In genomic region chr6:122381494-122382083, GRCh38 we compare ENCODE assay signal across 8 cellular contexts. TPM values are rescaled to one million over a fixed set of nuclear protein-coding genes. Genes with fewer than 3 reads are reported as not detected.
DNase-seq lines count a peak whose midpoint lies in the region; ATAC-seq and TF ChIP-seq lines count a peak whose summit lies in the region.

No MANE protein-coding gene starts in this region.

- ATAC-seq in left ventricle myocardium superior = peak; percentile 78
- ATAC-seq in sciatic nerve = peak; percentile 89

- H2AFZ ChIP-seq in Loucy (ENCODE audit: low read length) = no peak overlapping the region
- H2AFZ ChIP-seq in SK-N-SH (ENCODE audit: low read depth) = no peak overlapping the region

- H3K9ac ChIP-seq in Loucy (ENCODE audit: low read depth, low read length, poor library complexity, severe bottlenecking) = no peak overlapping the region
- no peak overlapping the region for H3K9ac ChIP-seq in SK-N-SH
- H3K9ac ChIP-seq in adipocyte (ENCODE audit: low read length) = no peak overlapping the region

- H3K79me2 ChIP-seq in Loucy (ENCODE audit: insufficient read depth, low read length) (no peaks in the 10 kb centered on the region), SK-N-SH (ENCODE audit: insufficient read depth) (no peaks in the 10 kb centered on the region)

- no peak overlapping the region for H3K4me3 ChIP-seq in GM12864 (ENCODE audit: low read depth, low read length)
- H3K4me3 ChIP-seq in Loucy (ENCODE audit: low read length, poor library complexity, severe bottlenecking) = no peak overlapping the region
- H3K4me3 ChIP-seq in SK-N-SH (ENCODE audit: low read depth in 2 of 2, low read length in 1 of 2) = no peak overlapping the region
- H3K4me3 ChIP-seq in adipocyte (ENCODE audit: low read length) = no peak overlapping the region

- H3K4me1 ChIP-seq in Loucy (ENCODE audit: insufficient read depth, low read length, poor library complexity, severe bottlenecking) = no peaks in the 10 kb centered on the region
- H3K4me1 ChIP-seq in SK-N-SH (ENCODE audit: control insufficient read depth in 1 of 2, insufficient read depth in 2 of 2, low read depth in 1 of 2, low read length in 1 of 2) = no peaks in the 10 kb centered on the region
- no peaks in the 10 kb centered on the region for H3K4me1 ChIP-seq in adipocyte (ENCODE audit: control insufficient read depth, insufficient read depth, low read length)

- no peak for TF ChIP-seq EP300 in SK-N-SH (IDR thresholded peaks at IDR 0.05; ENCODE audit: borderline replicate concordance in 1 of 2, low read depth in 1 of 2, low read length in 1 of 2)

- no peak for DNase-seq in GM12864 (ENCODE audit: low read depth)
- peak; percentile 72 for DNase-seq in HCEC 1CT
- DNase-seq in SK-N-SH = peak; percentile 41
- DNase-seq in adipocyte (ENCODE audit: low read depth) = peak; percentile 89
- DNase-seq in left ventricle myocardium superior = peak; percentile 36
- no peak for DNase-seq in sciatic nerve (ENCODE audit: low spot score)
- no peak for DNase-seq in cortex of kidney (lab: John Stamatoyannopoulos, UW)

- H3K9me3 ChIP-seq in Loucy (ENCODE audit: insufficient read depth, low read depth, low read length) (no peaks in the 10 kb centered on the region), SK-N-SH (no peaks in the 10 kb centered on the region), adipocyte (ENCODE audit: control insufficient read depth, low read length) (no peaks in the 10 kb centered on the region)

- H3K27me3 ChIP-seq in Loucy (ENCODE audit: insufficient read depth, low read length, poor library complexity, severe bottlenecking) (no peaks in the 10 kb centered on the region), SK-N-SH (ENCODE audit: insufficient read depth) (no peaks in the 10 kb centered on the region), adipocyte (replicated peaks; ENCODE audit: control insufficient read depth, insufficient read depth, low read length) (no peaks in the 10 kb centered on the region)

- peak; percentile 68 for TF ChIP-seq CTCF in GM12864 (IDR thresholded peaks at IDR 0.05; ENCODE audit: low read depth, low read length, missing control alignments)
- peak; percentile 78 for TF ChIP-seq CTCF in Loucy (conservative IDR thresholded peaks at IDR 0.05; ENCODE audit: low read length)
- peak; percentile 77 for TF ChIP-seq CTCF in SK-N-SH (IDR thresholded peaks at IDR 0.05)

- no peaks in the 10 kb centered on the region for H3F3A ChIP-seq in Loucy (ENCODE audit: low read depth)
- H3F3A ChIP-seq in SK-N-SH (replicated peaks; ENCODE audit: insufficient read depth) = no peaks in the 10 kb centered on the region

- no peak overlapping the region for H3K4me2 ChIP-seq in Loucy (ENCODE audit: low read depth, low read length, poor library complexity, severe bottlenecking)
- no peak overlapping the region for H3K4me2 ChIP-seq in SK-N-SH

- POLR2A ChIA-PET in SK-N-SH (lab: Yijun Ruan, JAX) = no interaction called here

- H3K27ac ChIP-seq in SK-N-SH (ENCODE audit: low read depth in 2 of 2, low read length in 1 of 2) = no peak overlapping the region

- 22% methylated on average over 6 of the region's 6 CpGs for WGBS in SK-N-SH (ENCODE audit: low lambda C conversion rate)

- intact Hi-C loops in left ventricle myocardium superior (cut with micrococcal nuclease) = loop anchor here (2.0 kb wide), 1 partner anchor 149 kb away; no protein-coding TSS in a partner anchor
- intact Hi-C loops in sciatic nerve (cut with DNase I) = no loop called here

- CTCF ChIA-PET in SK-N-SH (lab: Yijun Ruan, JAX) = interaction anchor here (0.6 to 8.5 kb wide), 13 partner anchors 8 to 149 kb away, joined by 3 to 59 read pairs (median 4); no protein-coding TSS in a partner anchor

- H3K9me2 ChIP-seq in Loucy (replicated peaks; ENCODE audit: low read depth, low read length) (no peaks in the 10 kb centered on the region), SK-N-SH (no peaks in the 10 kb centered on the region)

- H3K36me3 ChIP-seq in Loucy (ENCODE audit: insufficient read depth, low read length) = no peaks in the 10 kb centered on the region
- no peaks in the 10 kb centered on the region for H3K36me3 ChIP-seq in SK-N-SH (replicated peaks in 1 of 2; ENCODE audit: control insufficient read depth in 1 of 2, insufficient read depth in 2 of 2, low read length in 1 of 2)
- no peaks in the 10 kb centered on the region for H3K36me3 ChIP-seq in adipocyte (ENCODE audit: control insufficient read depth, insufficient read depth, low read length, severe bottlenecking)

- peak; percentile 79 for TF ChIP-seq RAD21 in SK-N-SH (IDR thresholded peaks at IDR 0.05; ENCODE audit: low read length)

- no peaks in the 10 kb centered on the region for H4K20me1 ChIP-seq in Loucy (ENCODE audit: insufficient read depth, low read length, poor library complexity, severe bottlenecking)
- no peaks in the 10 kb centered on the region for H4K20me1 ChIP-seq in SK-N-SH (ENCODE audit: insufficient read depth)

TF ChIP-seq in SK-N-SH, 30 proteins besides CTCF, POLR2A, EP300 and RAD21:
- TF ChIP-seq RXRA (IDR thresholded peaks at IDR 0.05; ENCODE audit: borderline replicate concordance, low read depth) (no peak), SMC3 (IDR thresholded peaks at IDR 0.05; ENCODE audit: low read depth, low read length) (peak; percentile 78), RCOR1 (IDR thresholded peaks at IDR 0.05; ENCODE audit: low read length) (0 out of 2 replicates have a peak, but pooled peaks have one; percentile 13)

RNA-seq across cellular contexts. Expression of gene HSF2, which starts 17.9 kb away (rescaled TPM):
- polyA plus RNA-seq in SK-N-SH (2012; rRNA removed) = 22.2 and 28.0 TPM in 2 replicates
- 25.0 and 26.3 TPM in 2 replicates for polyA plus RNA-seq in SK-N-SH (2012; cell fraction: cytosol; rRNA removed)
- polyA plus RNA-seq in SK-N-SH (2012; cell fraction: nucleus; rRNA removed) = 37.1 and 60.8 TPM in 2 replicates
- total RNA-seq in left ventricle myocardium superior = 27.5 TPM
- 16.1 TPM for total RNA-seq in sciatic nerve

Comparison
In these comparisons a context has a peak if more than half of its experiments do, and no peak if none do; other contexts are left out.
1. DNase-seq: peak in HCEC 1CT (single experiment), SK-N-SH (single experiment), adipocyte (single experiment) and left ventricle myocardium superior (single experiment); none in GM12864 (single experiment), sciatic nerve (single experiment) and cortex of kidney (single experiment).
2. Peak in every context shown above with its lines, with median percentiles within 50 percentile points of each other: CTCF ChIP-seq.